ENCODE assay signal across 1 cellular context in genomic region chr10:74047304-74047703, GRCh38.
TF ChIP-seq lines count a peak whose summit lies in the region.

No MANE protein-coding gene starts in this region.

TF ChIP-seq in GM23338, 12 proteins besides CTCF, POLR2A, EP300 and RAD21 (continued from another document):
- no peak for TF ChIP-seq ZNF462 (CRISPR knock-in tag; IDR thresholded peaks at IDR 0.05)
- TF ChIP-seq POLR2AphosphoS5 (IDR thresholded peaks at IDR 0.05; ENCODE audit: low read depth): no peak
- TF ChIP-seq, protein P1, sequence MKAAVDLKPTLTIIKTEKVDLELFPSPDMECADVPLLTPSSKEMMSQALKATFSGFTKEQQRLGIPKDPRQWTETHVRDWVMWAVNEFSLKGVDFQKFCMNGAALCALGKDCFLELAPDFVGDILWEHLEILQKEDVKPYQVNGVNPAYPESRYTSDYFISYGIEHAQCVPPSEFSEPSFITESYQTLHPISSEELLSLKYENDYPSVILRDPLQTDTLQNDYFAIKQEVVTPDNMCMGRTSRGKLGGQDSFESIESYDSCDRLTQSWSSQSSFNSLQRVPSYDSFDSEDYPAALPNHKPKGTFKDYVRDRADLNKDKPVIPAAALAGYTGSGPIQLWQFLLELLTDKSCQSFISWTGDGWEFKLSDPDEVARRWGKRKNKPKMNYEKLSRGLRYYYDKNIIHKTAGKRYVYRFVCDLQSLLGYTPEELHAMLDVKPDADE (IDR thresholded peaks at IDR 0.05): no peak
- TF ChIP-seq, protein P2, sequence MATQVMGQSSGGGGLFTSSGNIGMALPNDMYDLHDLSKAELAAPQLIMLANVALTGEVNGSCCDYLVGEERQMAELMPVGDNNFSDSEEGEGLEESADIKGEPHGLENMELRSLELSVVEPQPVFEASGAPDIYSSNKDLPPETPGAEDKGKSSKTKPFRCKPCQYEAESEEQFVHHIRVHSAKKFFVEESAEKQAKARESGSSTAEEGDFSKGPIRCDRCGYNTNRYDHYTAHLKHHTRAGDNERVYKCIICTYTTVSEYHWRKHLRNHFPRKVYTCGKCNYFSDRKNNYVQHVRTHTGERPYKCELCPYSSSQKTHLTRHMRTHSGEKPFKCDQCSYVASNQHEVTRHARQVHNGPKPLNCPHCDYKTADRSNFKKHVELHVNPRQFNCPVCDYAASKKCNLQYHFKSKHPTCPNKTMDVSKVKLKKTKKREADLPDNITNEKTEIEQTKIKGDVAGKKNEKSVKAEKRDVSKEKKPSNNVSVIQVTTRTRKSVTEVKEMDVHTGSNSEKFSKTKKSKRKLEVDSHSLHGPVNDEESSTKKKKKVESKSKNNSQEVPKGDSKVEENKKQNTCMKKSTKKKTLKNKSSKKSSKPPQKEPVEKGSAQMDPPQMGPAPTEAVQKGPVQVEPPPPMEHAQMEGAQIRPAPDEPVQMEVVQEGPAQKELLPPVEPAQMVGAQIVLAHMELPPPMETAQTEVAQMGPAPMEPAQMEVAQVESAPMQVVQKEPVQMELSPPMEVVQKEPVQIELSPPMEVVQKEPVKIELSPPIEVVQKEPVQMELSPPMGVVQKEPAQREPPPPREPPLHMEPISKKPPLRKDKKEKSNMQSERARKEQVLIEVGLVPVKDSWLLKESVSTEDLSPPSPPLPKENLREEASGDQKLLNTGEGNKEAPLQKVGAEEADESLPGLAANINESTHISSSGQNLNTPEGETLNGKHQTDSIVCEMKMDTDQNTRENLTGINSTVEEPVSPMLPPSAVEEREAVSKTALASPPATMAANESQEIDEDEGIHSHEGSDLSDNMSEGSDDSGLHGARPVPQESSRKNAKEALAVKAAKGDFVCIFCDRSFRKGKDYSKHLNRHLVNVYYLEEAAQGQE (IDR thresholded peaks at IDR 0.05; ENCODE audit: unreplicated experiment): no peak
